Comparison of ENCODE assay signal across 32 cellular contexts in genomic region chr11:66473167-66473566, GRCh38. TPM values are rescaled to one million over a fixed set of nuclear protein-coding genes. Genes with fewer than 3 reads are reported as not detected.
"Had no signal": no experiment of that assay in that cellular context is flagged by ENCODE, and none has a peak within 500 bp of the region (broad histone marks: within the 10 kb centered on the region; RNA-seq: fewer than 3 reads in every experiment).

No MANE protein-coding gene starts in this region.

- H3K27ac ChIP-seq: ascending aorta, cardiac muscle cell, WERI-Rb-1 had no signal

- H3K4me1 ChIP-seq: ascending aorta had no signal

- DNase-seq: activated CD4-positive, alpha-beta memory T cell treated with anti-CD3 and anti-CD28 coated beads, Interleukin-2, amount 10 ng/mL, durations not matched to agents 7 days and 5 days; activated CD4-positive, alpha-beta T cell treated with anti-CD3 and anti-CD28 coated beads for 1 hour; activated CD4-positive, alpha-beta T cell treated with anti-CD3 and anti-CD28 coated beads for 36 hours; activated CD4-positive, alpha-beta T cell treated with anti-CD3 and anti-CD28 coated beads for 48 hours; activated CD4-positive, alpha-beta T cell treated with anti-CD3 and anti-CD28 coated beads, Interleukin-2, amount 10 ng/mL, durations not matched to agents 7 days and 5 days; activated CD4-positive, alpha-beta T cell treated with anti-CD3 and anti-CD28 coated beads, Interleukin-2, amount 50 U/mL, for 48 hours; activated CD4-positive, CD25-positive, alpha-beta regulatory T cell; activated CD8-positive, alpha-beta memory T cell treated with anti-CD3 and anti-CD28 coated beads for 24 hours; activated CD8-positive, alpha-beta memory T cell treated with anti-CD3 and anti-CD28 coated beads, Interleukin-2, amount 10 ng/mL, durations not matched to agents 7 days and 5 days; activated CD8-positive, alpha-beta memory T cell treated with anti-CD3 and anti-CD28 coated beads, Interleukin-2, amount 50 U/mL, for 48 hours; activated CD8-positive, alpha-beta T cell treated with anti-CD3 and anti-CD28 coated beads, Interleukin-2, amount 10 ng/mL, durations not matched to agents 7 days and 5 days; activated effector memory CD4-positive, alpha-beta T cell treated with Interleukin-2 at 50 U/mL for 16 hours; activated gamma-delta T cell; activated naive CD4-positive, alpha-beta T cell treated with anti-CD3 and anti-CD28 coated beads, Interleukin-2, amount 10 ng/mL, durations not matched to agents 7 days and 5 days; activated naive CD4-positive, alpha-beta T cell treated with Interleukin-2 at 50 U/mL for 16 hours; activated naive CD8-positive, alpha-beta T cell treated with anti-CD3 and anti-CD28 coated beads, Interleukin-2, amount 10 ng/mL, durations not matched to agents 7 days and 5 days; activated naive CD8-positive, alpha-beta T cell treated with anti-CD3 and anti-CD28 coated beads, Interleukin-2, amount 50 U/mL, for 24 hours; activated T-cell treated with anti-CD3 and anti-CD28 coated beads, Interleukin-2, amount 50 U/mL, for 24 hours; activated T-cell treated with anti-CD3 and anti-CD28 coated beads, Interleukin-2, amount 50 U/mL, for 48 hours; amygdala; anterior cingulate cortex; caudate nucleus; cerebellar nuclear complex; T-helper 1 cell; T-helper 2 cell; T-helper 9 cell; WERI-Rb-1 had no signal

- H3K4me3 ChIP-seq: ascending aorta, cardiac muscle cell had no signal

- H3K9me3 ChIP-seq: ascending aorta had no signal

- ATAC-seq: activated CD4-positive, alpha-beta T cell treated with anti-CD3 and anti-CD28 coated beads for 36 hours; activated CD4-positive, CD25-positive, alpha-beta regulatory T cell treated with anti-CD3 and anti-CD28 coated beads, Interleukin-2, amount 50 U/mL, for 24 hours; activated CD8-positive, alpha-beta memory T cell treated with anti-CD3 and anti-CD28 coated beads, Interleukin-2, amount 10 ng/mL, durations not matched to agents 7 days and 5 days; activated CD8-positive, alpha-beta T cell treated with anti-CD3 and anti-CD28 coated beads, Interleukin-2, amount 10 ng/mL, durations not matched to agents 7 days and 5 days; activated naive CD8-positive, alpha-beta T cell treated with anti-CD3 and anti-CD28 coated beads, Interleukin-2, amount 50 U/mL, for 24 hours; WTC11 had no signal

- H3K27me3 ChIP-seq: ascending aorta, cardiac muscle cell had no signal

RNA-seq across cellular contexts. Expression of gene NPAS4, which starts 52.3 kb away (rescaled TPM):
- total RNA-seq: bronchial epithelial cell had no signal
